21 cellular contexts compared by ENCODE assay signal in genomic region chr2:239507576-239508258, GRCh38.
"Had no signal": no experiment of that assay in that cellular context is flagged by ENCODE, and none has a peak within 500 bp of the region (broad histone marks: within the 10 kb centered on the region; RNA-seq: fewer than 3 reads in every experiment).

No MANE protein-coding gene starts in this region.

- H3K9me3 Mint-ChIP-seq: activated CD4-positive, alpha-beta memory T cell treated with anti-CD3 and anti-CD28 coated beads, Interleukin-2, amount 10 ng/mL, durations not matched to agents 7 days and 5 days; activated CD4-positive, alpha-beta T cell treated with anti-CD3 and anti-CD28 coated beads, Interleukin-2, amount 10 ng/mL, durations not matched to agents 7 days and 5 days; activated naive CD4-positive, alpha-beta T cell treated with anti-CD3 and anti-CD28 coated beads, Interleukin-2, amount 50 U/mL, for 72 hours; activated T-cell treated with anti-CD3 and anti-CD28 coated beads, Interleukin-2, amount 50 U/mL, for 72 hours; natural killer cell; stimulated activated memory B cell treated with anti-CD40 and anti-IgM and Interleukin-4, amounts not matched to agents 10 μg/mL and 1 μg/mL and 100 μg/mL, for 72 hours had no signal

- H3K4me3 Mint-ChIP-seq: activated CD4-positive, alpha-beta memory T cell treated with anti-CD3 and anti-CD28 coated beads, Interleukin-2, amount 10 ng/mL, durations not matched to agents 7 days and 5 days; activated CD4-positive, alpha-beta T cell treated with anti-CD3 and anti-CD28 coated beads, Interleukin-2, amount 10 ng/mL, durations not matched to agents 7 days and 5 days; activated CD8-positive, alpha-beta memory T cell treated with anti-CD3 and anti-CD28 coated beads, Interleukin-2, amount 10 ng/mL, durations not matched to agents 7 days and 5 days; activated T-cell treated with anti-CD3 and anti-CD28 coated beads, Interleukin-2, amount 50 U/mL, for 72 hours; endodermal cell; natural killer cell; neural progenitor cell; stimulated activated memory B cell treated with anti-CD40 and anti-IgM and Interleukin-4, amounts not matched to agents 10 μg/mL and 1 μg/mL and 100 μg/mL, for 72 hours had no signal

- H3K27me3 Mint-ChIP-seq: activated CD4-positive, alpha-beta memory T cell treated with anti-CD3 and anti-CD28 coated beads, Interleukin-2, amount 10 ng/mL, durations not matched to agents 7 days and 5 days; activated CD4-positive, alpha-beta T cell treated with anti-CD3 and anti-CD28 coated beads, Interleukin-2, amount 10 ng/mL, durations not matched to agents 7 days and 5 days; activated CD8-positive, alpha-beta memory T cell treated with anti-CD3 and anti-CD28 coated beads, Interleukin-2, amount 10 ng/mL, durations not matched to agents 7 days and 5 days had no signal

- ATAC-seq: activated CD8-positive, alpha-beta memory T cell treated with anti-CD3 and anti-CD28 coated beads, Interleukin-2, amount 10 ng/mL, durations not matched to agents 7 days and 5 days; activated naive CD4-positive, alpha-beta T cell treated with anti-CD3 and anti-CD28 coated beads, Interleukin-2, amount 50 U/mL, for 72 hours; activated T-cell treated with anti-CD3 and anti-CD28 coated beads, Interleukin-2, amount 50 U/mL, for 72 hours; foreskin keratinocyte; natural killer cell; stimulated activated memory B cell treated with anti-CD40 and anti-IgM and Interleukin-4, amounts not matched to agents 10 μg/mL and 1 μg/mL and 100 μg/mL, for 72 hours had no signal

- DNase-seq: activated CD4-positive, alpha-beta memory T cell treated with anti-CD3 and anti-CD28 coated beads, Interleukin-2, amount 10 ng/mL, durations not matched to agents 7 days and 5 days; activated CD4-positive, alpha-beta T cell treated with anti-CD3 and anti-CD28 coated beads, Interleukin-2, amount 10 ng/mL, durations not matched to agents 7 days and 5 days; activated CD4-positive, CD25-positive, alpha-beta regulatory T cell treated with anti-CD3 and anti-CD28 coated beads, Interleukin-2, amount 50 U/mL, for 72 hours; activated CD8-positive, alpha-beta memory T cell treated with anti-CD3 and anti-CD28 coated beads, Interleukin-2, amount 10 ng/mL, durations not matched to agents 7 days and 5 days; activated naive CD4-positive, alpha-beta T cell; activated T-cell treated with anti-CD3 and anti-CD28 coated beads, Interleukin-2, amount 50 U/mL, for 72 hours; central memory CD4-positive, alpha-beta T cell; endodermal cell; foreskin keratinocyte; heart right ventricle; left ventricle myocardium inferior; mesendoderm; natural killer cell; small intestine; stimulated activated CD4-positive, alpha-beta T cell treated with anti-CD3 and anti-CD28 coated beads, Interleukin-4, amount 100 ng/mL, for 24 hours; stimulated activated CD8-positive, alpha-beta memory T cell treated with anti-CD3 and anti-CD28 coated beads, Interleukin-4, amount 100 ng/mL, for 48 hours; tibial artery; WERI-Rb-1 had no signal

- H3K4me1 Mint-ChIP-seq: activated CD4-positive, alpha-beta memory T cell treated with anti-CD3 and anti-CD28 coated beads, Interleukin-2, amount 10 ng/mL, durations not matched to agents 7 days and 5 days; activated CD4-positive, alpha-beta T cell treated with anti-CD3 and anti-CD28 coated beads, Interleukin-2, amount 10 ng/mL, durations not matched to agents 7 days and 5 days; activated CD8-positive, alpha-beta memory T cell treated with anti-CD3 and anti-CD28 coated beads, Interleukin-2, amount 10 ng/mL, durations not matched to agents 7 days and 5 days; endodermal cell; stimulated activated memory B cell treated with anti-CD40 and anti-IgM and Interleukin-4, amounts not matched to agents 10 μg/mL and 1 μg/mL and 100 μg/mL, for 72 hours had no signal

- FAIRE-seq: small intestine had no signal

- H3K27ac Mint-ChIP-seq: activated CD4-positive, alpha-beta memory T cell treated with anti-CD3 and anti-CD28 coated beads, Interleukin-2, amount 10 ng/mL, durations not matched to agents 7 days and 5 days; activated CD4-positive, alpha-beta T cell treated with anti-CD3 and anti-CD28 coated beads, Interleukin-2, amount 10 ng/mL, durations not matched to agents 7 days and 5 days; activated CD8-positive, alpha-beta memory T cell treated with anti-CD3 and anti-CD28 coated beads, Interleukin-2, amount 10 ng/mL, durations not matched to agents 7 days and 5 days; activated naive CD4-positive, alpha-beta T cell treated with anti-CD3 and anti-CD28 coated beads, Interleukin-2, amount 50 U/mL, for 72 hours; activated T-cell treated with anti-CD3 and anti-CD28 coated beads, Interleukin-2, amount 50 U/mL, for 72 hours; endodermal cell; natural killer cell; neural progenitor cell; stimulated activated memory B cell treated with anti-CD40 and anti-IgM and Interleukin-4, amounts not matched to agents 10 μg/mL and 1 μg/mL and 100 μg/mL, for 72 hours had no signal
